In genomic region chr1:192157067-192157466, GRCh38 we compare ENCODE assay signal across 25 cellular contexts. TPM values are rescaled to one million over a fixed set of nuclear protein-coding genes. Genes with fewer than 3 reads are reported as not detected.
"Had no signal": no experiment of that assay in that cellular context is flagged by ENCODE, and none has a peak within 500 bp of the region (broad histone marks: within the 10 kb centered on the region; RNA-seq: fewer than 3 reads in every experiment).

No MANE protein-coding gene starts in this region.

- H3K27ac ChIP-seq: KMS-11, PC-9, SJCRH30 had no signal

- H3K9me3 ChIP-seq: MG63, Peyer's patch, SJCRH30 had no signal

- H3K4me3 ChIP-seq: MG63, PC-9, Peyer's patch, SJCRH30 had no signal

- H3K4me2 ChIP-seq: KMS-11, PC-9 had no signal

- ATAC-seq: Right ventricle myocardium inferior, SK-N-SH treated with all-trans-retinoic acid at 6 μM for 48 hours had no signal

- H3K36me3 ChIP-seq: MG63, Peyer's patch, SJCRH30 had no signal

- H3K9ac ChIP-seq: KMS-11 had no signal

- H3K4me1 ChIP-seq: Peyer's patch, SJCRH30 had no signal

- H3K27me3 ChIP-seq: MG63, Peyer's patch, SJCRH30 had no signal

- DNase-seq: MG63, NCI-H1092, NCI-H1105 treated with DMSO at 0.1 percent for 48 hours, NCI-H1417 treated with DMSO at 0.1 percent for 48 hours, NCI-H146, NCI-H1694 treated with DMSO at 0.1 percent for 48 hours, NCI-H1930, NCI-H2081, NCI-H2107, NCI-H2227 treated with DMSO at 0.1 percent for 48 hours, NCI-H446, NCI-H510A, NCI-H524 treated with DMSO at 0.1 percent for 48 hours, NCI-H69, NCI-H774, PC-9, Peyer's patch, SHP77 treated with DMSO at 0.1 percent for 48 hours, SJCRH30 had no signal

- H2AFZ ChIP-seq: PC-9 had no signal

RNA-seq across cellular contexts. Expression of gene RGS18, which starts 1.2 kb away (rescaled TPM):
- total RNA-seq: HT-29, LHCN-M2, PC-9, RPMI7951, SJCRH30 had no signal
